In genomic region chr2:200278694-200279316, GRCh38 we compare ENCODE assay signal across 19 cellular contexts. TPM values are rescaled to one million over a fixed set of nuclear protein-coding genes. Genes with fewer than 3 reads are reported as not detected.
DNase-seq lines count a peak whose midpoint lies in the region; ATAC-seq and TF ChIP-seq lines count a peak whose summit lies in the region.
"Had no signal": no experiment of that assay in that cellular context is flagged by ENCODE, and none has a peak within 500 bp of the region (broad histone marks: within the 10 kb centered on the region; RNA-seq: fewer than 3 reads in every experiment).

No MANE protein-coding gene starts in this region.

- H3K27ac ChIP-seq in prostate gland (peak overlapping the region in 1 of 2 donors; percentile 46), GM23248 (no peak overlapping the region), endodermal cell (ENCODE audit: low read depth, low read length) (no peak overlapping the region)
- H3K27ac ChIP-seq: C4-2B had no signal

- DNase-seq in HPDE6-E6E7 (ENCODE audit: extremely low spot score) (peak; percentile 65), SW480 (ENCODE audit: low spot score) (peak; percentile 54), prostate gland (ENCODE audit: low spot score) (peak; percentile 20), GM23248 (no peak), endodermal cell (no peak)
- DNase-seq: AML-193, DMS79, HFFc6, MG63, NCI-H1048, NCI-H1436, NCI-H1930, NCI-H226, NCI-H524, PC-3, RPMI8226 had no signal

- no peaks in the 10 kb centered on the region for H3K9me3 ChIP-seq in prostate gland
- no peaks in the 10 kb centered on the region for H3K9me3 ChIP-seq in GM23248 (ENCODE audit: low read depth)
- no peaks in the 10 kb centered on the region for H3K9me3 ChIP-seq in endodermal cell (ENCODE audit: control insufficient read depth, low read length)
- H3K9me3 ChIP-seq: MG63 had no signal

- H3K4me3 Mint-ChIP-seq in endodermal cell: no peak overlapping the region
- H3K4me3 Mint-ChIP-seq: HFFc6 had no signal

- in situ Hi-C loops in GM23248 (cut with MboI): no loop called here

- no peaks in the 10 kb centered on the region for H3K27me3 Mint-ChIP-seq in endodermal cell (ENCODE audit: insufficient read depth)

- H3K9ac ChIP-seq in GM23248: no peak overlapping the region
- H3K9ac ChIP-seq in endodermal cell (ENCODE audit: extremely low read depth, low read length, poor library complexity, severe bottlenecking): no peak overlapping the region

- no peaks in the 10 kb centered on the region for H3K9me3 Mint-ChIP-seq in endodermal cell
- H3K9me3 Mint-ChIP-seq: HFFc6 had no signal

- peaks cover 20% of the 10 kb centered on the region for H3K4me1 Mint-ChIP-seq in endodermal cell

- no peaks in the 10 kb centered on the region for H3F3A ChIP-seq in GM23248 (ENCODE audit: insufficient read depth)

- H3K4me2 ChIP-seq in GM23248 (ENCODE audit: unreplicated experiment): no peak overlapping the region

- H3K9me2 ChIP-seq in GM23248 (ENCODE audit: insufficient read depth): no peaks in the 10 kb centered on the region

- H3K4me1 ChIP-seq in prostate gland (replicated peaks) (no peaks in the 10 kb centered on the region), GM23248 (ENCODE audit: insufficient read depth) (no peaks in the 10 kb centered on the region), endodermal cell (ENCODE audit: control insufficient read depth, insufficient read depth, low read length) (peaks cover 9% of the 10 kb centered on the region)

- 54% methylated on average over 6 of the region's 6 CpGs for WGBS in prostate gland
- 53 to 61% methylated on average over 6 of the region's 6 CpGs for WGBS in GM23248 (ENCODE audit: low coverage in 1 of 2, low lambda C conversion rate in 2 of 2, missing lambda C conversion rate in 2 of 2), 2 experiments
- WGBS in endodermal cell (ENCODE audit: insufficient coverage in 1 of 2, insufficient read length in 1 of 2), 2 experiments: 88 to 93% methylated on average over 4 to 6 of the region's 6 CpGs

- no peaks in the 10 kb centered on the region for H3K36me3 Mint-ChIP-seq in endodermal cell (ENCODE audit: low read depth)

- ATAC-seq in esophagus mucosa (peak; percentile 95), GM19463 (IDR thresholded peaks at IDR 0.05; ENCODE audit: unreplicated experiment) (no peak)
- ATAC-seq: PC-3 had no signal

- H3K4me3 ChIP-seq in prostate gland (no peak overlapping the region), GM23248 (no peak overlapping the region), endodermal cell (ENCODE audit: low read length) (no peak overlapping the region)
- H3K4me3 ChIP-seq: MG63 had no signal

- no peak overlapping the region for H3K27ac Mint-ChIP-seq in endodermal cell
- H3K27ac Mint-ChIP-seq: HFFc6 had no signal

- intact Hi-C loops in prostate gland (cut with DNase I): no loop called here

- H2AFZ ChIP-seq in GM23248: no peak overlapping the region

- H3K27me3 ChIP-seq in prostate gland (replicated peaks; ENCODE audit: insufficient read depth) (no peaks in the 10 kb centered on the region), GM23248 (replicated peaks; ENCODE audit: insufficient read depth) (no peaks in the 10 kb centered on the region), endodermal cell (ENCODE audit: control insufficient read depth, insufficient read depth, low read length, poor library complexity, severe bottlenecking) (no peaks in the 10 kb centered on the region)
- H3K27me3 ChIP-seq: MG63 had no signal

- TF ChIP-seq CTCF in prostate gland (IDR thresholded peaks at IDR 0.05): no peak
- no peak for TF ChIP-seq CTCF in endodermal cell (conservative IDR thresholded peaks at IDR 0.05)

- H4K20me1 ChIP-seq in GM23248 (ENCODE audit: insufficient read depth): no peaks in the 10 kb centered on the region

- TF ChIP-seq POLR2A in prostate gland (IDR thresholded peaks at IDR 0.05): no peak

- no peaks in the 10 kb centered on the region for H3K79me2 ChIP-seq in GM23248 (ENCODE audit: insufficient read depth)

- H3K36me3 ChIP-seq in prostate gland (no peaks in the 10 kb centered on the region), GM23248 (ENCODE audit: low read depth) (no peaks in the 10 kb centered on the region), endodermal cell (ENCODE audit: control insufficient read depth, insufficient read depth, low read length) (no peaks in the 10 kb centered on the region)
- H3K36me3 ChIP-seq: MG63 had no signal

RNA-seq across cellular contexts. Expression of gene SPATS2L, which starts 27.7 kb away (rescaled TPM):
- total RNA-seq in esophagus mucosa (51.0 TPM), prostate gland (10 to 100 TPM; 77.4 to 88.7 TPM), endodermal cell (10 to 100 TPM; 40.3 to 89.9 TPM)
- total RNA-seq in GM23248 (2014; rRNA removed; shearing (Covaris generic)): 103 and 128 TPM in 2 replicates
- 78.3 and 116 TPM in 2 replicates for polyA plus RNA-seq in GM23248 (2016; fragmentation: Nextera tagmentation; extraction: Ambion mirVana)
- polyA plus RNA-seq in endodermal cell (2013, experiment 1 of 2): 52.1 TPM
- polyA plus RNA-seq in endodermal cell (2013, experiment 2 of 2): 53.7 TPM

Comparison
In these comparisons a context has a peak if more than half of its experiments do, and no peak if none do; other contexts are left out.
1. DNase-seq: peak in HPDE6-E6E7 (single experiment), SW480 (single experiment) and prostate gland (single experiment); none in GM23248 (single experiment) and endodermal cell (single experiment).